In the genomic region with DNA sequence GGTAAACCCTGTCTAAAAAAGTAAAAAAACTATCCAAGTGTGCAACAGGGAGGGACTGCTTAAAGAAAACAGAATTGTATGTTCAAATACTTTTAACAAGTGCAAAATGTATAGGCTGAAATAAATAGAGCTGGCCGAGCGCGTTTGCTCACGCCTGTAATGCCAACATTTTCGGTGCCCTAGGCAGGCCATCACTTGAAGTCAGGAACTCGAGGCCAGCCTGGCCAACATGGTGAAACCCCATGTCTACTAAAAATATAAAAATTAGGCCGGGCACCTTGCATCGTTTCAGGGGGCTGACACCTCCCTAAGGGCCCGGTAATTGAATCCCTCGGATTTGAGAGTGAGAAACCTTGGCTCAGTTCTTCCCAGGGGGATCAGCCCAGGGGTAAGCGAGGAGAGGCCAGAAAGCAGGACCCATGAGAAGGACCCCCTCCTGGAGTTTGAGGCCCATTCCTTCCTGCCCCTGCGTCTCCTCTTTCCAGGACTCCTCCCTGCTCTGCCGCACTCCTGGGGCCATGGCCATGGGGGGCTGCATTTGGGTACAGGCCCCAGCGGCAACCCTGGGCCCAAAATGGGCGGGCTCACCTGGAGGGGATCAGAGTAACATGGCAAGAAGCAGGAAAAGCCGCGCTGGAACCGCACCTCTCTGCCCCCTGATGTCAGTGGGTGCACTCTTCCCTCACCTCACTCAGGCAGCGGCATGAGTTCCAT, we compare ENCODE assay signal across 8 cellular contexts.
A peak's percentile ranks its signal among the peaks of the same experiment; 100 is the strongest.
DNase-seq lines count a peak whose midpoint lies in the region; ATAC-seq and TF ChIP-seq lines count a peak whose summit lies in the region.

No MANE protein-coding gene starts in this region.

- POLR2A ChIA-PET in HCT116 (lab: Charles Lee), result interaction anchor here (1.0 to 1.4 kb wide), 2 partner anchors 105 to 217 kb away, joined by 4 to 5 read pairs; a partner anchor contains a TSS
- POLR2A ChIA-PET in activated CD4-positive, alpha-beta memory T cell treated with anti-CD3 and anti-CD28 coated beads for 36 hours (lab: Charles Lee), result interaction anchor here (0.8 to 2.8 kb wide), 8 partner anchors 14 to 150 kb away, joined by 3 to 26 read pairs (median 4); a partner anchor contains a TSS

- H3K4me1 ChIP-seq in HCT116 (ENCODE audit: control insufficient read depth in 1 of 2, insufficient read depth in 2 of 2, low read length in 2 of 2), result peaks cover 4 to 19% of the 10 kb centered on the region in 2 experiments; a peak in 2 of 4 replicates
- H3K4me1 ChIP-seq in hepatocyte (ENCODE audit: insufficient read depth), result peaks cover 13% of the 10 kb centered on the region
- H3K4me1 ChIP-seq in skeletal muscle tissue (ENCODE audit: control insufficient read depth in 3 of 3, insufficient read depth in 3 of 3, low read length in 3 of 3), result peaks cover 5 to 20% (median 9%) of the 10 kb centered on the region in 3 donors

- H3K4me2 ChIP-seq in HCT116 (ENCODE audit: low read length), result peak overlapping the region; percentile 98
- H3K4me2 ChIP-seq in hepatocyte, result peak overlapping the region; percentile 84

- H3K4me3 ChIP-seq in HCT116 (replicated peaks in 1 of 2; ENCODE audit: low read depth in 1 of 2, low read length in 2 of 2) (peak overlapping the region; percentile 77 to 92), hepatocyte (peak overlapping the region; percentile 68), skeletal muscle tissue (ENCODE audit: low read length in 3 of 3) (peak overlapping the region; percentile 86 to 99 (median 98))

- H3K9me3 ChIP-seq in HCT116 (ENCODE audit: control insufficient read depth in 1 of 2, insufficient read depth in 1 of 2, low read depth in 1 of 2, low read length in 2 of 2) (no peaks in the 10 kb centered on the region), hepatocyte (ENCODE audit: low read depth) (no peaks in the 10 kb centered on the region), skeletal muscle tissue (ENCODE audit: control insufficient read depth in 3 of 3, low read length in 3 of 3) (no peaks in the 10 kb centered on the region)

- H3K4me1 Mint-ChIP-seq in activated CD4-positive, alpha-beta memory T cell treated with anti-CD3 and anti-CD28 coated beads for 36 hours (ENCODE audit: low read depth), result peaks cover 31% of the 10 kb centered on the region

- DNase-seq in HCT116 (ENCODE audit: low read depth, low spot score) (no peak), hepatocyte (ENCODE audit: low spot score) (no peak), SHP77 (lab: John Stamatoyannopoulos, UW) (no peak), NCI-H345 (lab: John Stamatoyannopoulos, UW) (no peak)
- no peak for DNase-seq in activated CD4-positive, alpha-beta memory T cell treated with anti-CD3 and anti-CD28 coated beads for 36 hours
- DNase-seq in stimulated activated CD4-positive, alpha-beta T cell treated with anti-CD3 and anti-CD28 coated beads, Interleukin-2, amount 100 ng/mL, for 48 hours, result no peak

- WGBS in hepatocyte (ENCODE audit: low lambda C conversion rate, missing lambda C conversion rate), result 90% methylated on average over 19 of the region's 19 CpGs

- H4K20me1 ChIP-seq in HCT116 (ENCODE audit: insufficient read depth), result no peaks in the 10 kb centered on the region
- H4K20me1 ChIP-seq in hepatocyte (ENCODE audit: insufficient read depth, poor library complexity, severe bottlenecking), result no peaks in the 10 kb centered on the region

- BruUV-seq in HCT116 (replicated peaks; lab: Mats Ljungman, UMichigan), result TSS peak; percentile 93

- TF ChIP-seq POLR2A in HCT116 (IDR thresholded peaks at IDR 0.05; ENCODE audit: borderline replicate concordance, extremely low read depth, insufficient read depth, insufficient read length), result no peak

- H3K27me3 ChIP-seq in HCT116 (ENCODE audit: insufficient read depth, low read length), result no peaks in the 10 kb centered on the region
- no peaks in the 10 kb centered on the region for H3K27me3 ChIP-seq in hepatocyte
- no peaks in the 10 kb centered on the region for H3K27me3 ChIP-seq in skeletal muscle tissue (ENCODE audit: control insufficient read depth in 3 of 3, insufficient read depth in 3 of 3, low read length in 3 of 3)

- H3K79me2 ChIP-seq in HCT116 (ENCODE audit: insufficient read depth, low read length) (0 out of 2 replicates have a peak, but pooled peaks cover 5% of the 10 kb centered on the region), hepatocyte (peaks cover 6% of the 10 kb centered on the region)

- TF ChIP-seq CTCF in HCT116 (IDR thresholded peaks at IDR 0.05 in 2 of 3, conservative IDR thresholded peaks at IDR 0.05 in 1 of 3; ENCODE audit: borderline replicate concordance in 1 of 3, insufficient read depth in 1 of 3, low read depth in 2 of 3, low read length in 2 of 3) (no peak), hepatocyte (IDR thresholded peaks at IDR 0.05; ENCODE audit: poor library complexity) (no peak)

- CTCF ChIA-PET in HCT116 (lab: Charles Lee), result no interaction called here
- CTCF ChIA-PET in activated CD4-positive, alpha-beta memory T cell treated with anti-CD3 and anti-CD28 coated beads for 36 hours (lab: Charles Lee), result interaction anchor here (1.0 to 2.4 kb wide), 5 partner anchors 14 to 150 kb away, joined by 3 to 16 read pairs (median 5); a partner anchor contains a TSS

- H2AFZ ChIP-seq in HCT116 (ENCODE audit: low read depth, low read length, poor library complexity, severe bottlenecking) (no peak overlapping the region), hepatocyte (peak overlapping the region; percentile 61)

- H3K9me2 ChIP-seq in HCT116 (ENCODE audit: insufficient read depth) (no peaks in the 10 kb centered on the region), hepatocyte (replicated peaks; ENCODE audit: insufficient read depth) (no peaks in the 10 kb centered on the region)

- RAD21 ChIA-PET in HCT116 (lab: Charles Lee; ENCODE audit: low non-redundant PET in 1 of 2, low total read pairs in 2 of 2, uncharacterized antibody in 2 of 2, unreplicated experiment in 2 of 2), result no interaction called here

- no peaks in the 10 kb centered on the region for H3K9me3 Mint-ChIP-seq in activated CD4-positive, alpha-beta memory T cell treated with anti-CD3 and anti-CD28 coated beads for 36 hours

- intact Hi-C loops in HCT116 (cut with micrococcal nuclease), result loop anchor here (2.0 to 10.0 kb wide), 2 partner anchors 149 to 191 kb away; a partner anchor contains a TSS
- intact Hi-C loops in activated CD4-positive, alpha-beta memory T cell treated with anti-CD3 and anti-CD28 coated beads for 36 hours (cut with micrococcal nuclease), result loop anchor here (1.0 to 10.0 kb wide), 6 partner anchors 15 to 457 kb away; a partner anchor contains a TSS

- H3K27ac ChIP-seq in HCT116 (ENCODE audit: low read depth, low read length), result peak overlapping the region; percentile 50
- H3K27ac ChIP-seq in hepatocyte, result peak overlapping the region; percentile 98
- H3K27ac ChIP-seq in skeletal muscle tissue (ENCODE audit: low read depth, low read length), result peak overlapping the region; percentile 94

- peak overlapping the region; percentile 87 for H3K9ac ChIP-seq in HCT116 (ENCODE audit: low read length)
- peak overlapping the region; percentile 85 to 99 (median 95) for H3K9ac ChIP-seq in skeletal muscle tissue (ENCODE audit: low read depth in 1 of 3, low read length in 3 of 3)

- ATAC-seq in HCT116 (no peak), GM18519 (IDR thresholded peaks at IDR 0.05; ENCODE audit: low FRiP score, unreplicated experiment) (no peak)

- H3K27ac Mint-ChIP-seq in activated CD4-positive, alpha-beta memory T cell treated with anti-CD3 and anti-CD28 coated beads for 36 hours, result peak overlapping the region; percentile 98

- H3K36me3 Mint-ChIP-seq in activated CD4-positive, alpha-beta memory T cell treated with anti-CD3 and anti-CD28 coated beads for 36 hours, result peaks cover 4% of the 10 kb centered on the region

- TF ChIP-seq RAD21 in HCT116 (IDR thresholded peaks at IDR 0.05; ENCODE audit: low read depth), result no peak

- H3K27me3 Mint-ChIP-seq in activated CD4-positive, alpha-beta memory T cell treated with anti-CD3 and anti-CD28 coated beads for 36 hours, result peaks cover 2% of the 10 kb centered on the region

- H3K4me3 Mint-ChIP-seq in activated CD4-positive, alpha-beta memory T cell treated with anti-CD3 and anti-CD28 coated beads for 36 hours, result peak overlapping the region; percentile 89

- no peaks in the 10 kb centered on the region for H3K36me3 ChIP-seq in HCT116 (ENCODE audit: control insufficient read depth in 1 of 2, insufficient read depth in 2 of 2, low read length in 2 of 2)
- no peaks in the 10 kb centered on the region for H3K36me3 ChIP-seq in hepatocyte (replicated peaks; ENCODE audit: insufficient read depth, low read depth)
- no peaks in the 10 kb centered on the region for H3K36me3 ChIP-seq in skeletal muscle tissue (ENCODE audit: control insufficient read depth in 3 of 3, insufficient read depth in 3 of 3, low read length in 3 of 3)

TF ChIP-seq in HCT116, 20 proteins besides CTCF, POLR2A, EP300 and RAD21 (continues in another document):
- TF ChIP-seq SP1 (IDR thresholded peaks at IDR 0.05; ENCODE audit: low read depth) (no peak), ZFX (IDR thresholded peaks at IDR 0.05) (no peak), EZH2 (IDR thresholded peaks at IDR 0.05) (no peak), SRF (IDR thresholded peaks at IDR 0.05; ENCODE audit: low read depth) (no peak), CBX3 (IDR thresholded peaks at IDR 0.05; ENCODE audit: low read depth) (no peak), SIN3A (IDR thresholded peaks at IDR 0.05; ENCODE audit: low read depth) (no peak)
- TF ChIP-seq, protein P1, sequence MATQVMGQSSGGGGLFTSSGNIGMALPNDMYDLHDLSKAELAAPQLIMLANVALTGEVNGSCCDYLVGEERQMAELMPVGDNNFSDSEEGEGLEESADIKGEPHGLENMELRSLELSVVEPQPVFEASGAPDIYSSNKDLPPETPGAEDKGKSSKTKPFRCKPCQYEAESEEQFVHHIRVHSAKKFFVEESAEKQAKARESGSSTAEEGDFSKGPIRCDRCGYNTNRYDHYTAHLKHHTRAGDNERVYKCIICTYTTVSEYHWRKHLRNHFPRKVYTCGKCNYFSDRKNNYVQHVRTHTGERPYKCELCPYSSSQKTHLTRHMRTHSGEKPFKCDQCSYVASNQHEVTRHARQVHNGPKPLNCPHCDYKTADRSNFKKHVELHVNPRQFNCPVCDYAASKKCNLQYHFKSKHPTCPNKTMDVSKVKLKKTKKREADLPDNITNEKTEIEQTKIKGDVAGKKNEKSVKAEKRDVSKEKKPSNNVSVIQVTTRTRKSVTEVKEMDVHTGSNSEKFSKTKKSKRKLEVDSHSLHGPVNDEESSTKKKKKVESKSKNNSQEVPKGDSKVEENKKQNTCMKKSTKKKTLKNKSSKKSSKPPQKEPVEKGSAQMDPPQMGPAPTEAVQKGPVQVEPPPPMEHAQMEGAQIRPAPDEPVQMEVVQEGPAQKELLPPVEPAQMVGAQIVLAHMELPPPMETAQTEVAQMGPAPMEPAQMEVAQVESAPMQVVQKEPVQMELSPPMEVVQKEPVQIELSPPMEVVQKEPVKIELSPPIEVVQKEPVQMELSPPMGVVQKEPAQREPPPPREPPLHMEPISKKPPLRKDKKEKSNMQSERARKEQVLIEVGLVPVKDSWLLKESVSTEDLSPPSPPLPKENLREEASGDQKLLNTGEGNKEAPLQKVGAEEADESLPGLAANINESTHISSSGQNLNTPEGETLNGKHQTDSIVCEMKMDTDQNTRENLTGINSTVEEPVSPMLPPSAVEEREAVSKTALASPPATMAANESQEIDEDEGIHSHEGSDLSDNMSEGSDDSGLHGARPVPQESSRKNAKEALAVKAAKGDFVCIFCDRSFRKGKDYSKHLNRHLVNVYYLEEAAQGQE (IDR thresholded peaks at IDR 0.05; ENCODE audit: low read depth), result no peak
